13 cellular contexts compared by ENCODE assay signal in the genomic region with DNA sequence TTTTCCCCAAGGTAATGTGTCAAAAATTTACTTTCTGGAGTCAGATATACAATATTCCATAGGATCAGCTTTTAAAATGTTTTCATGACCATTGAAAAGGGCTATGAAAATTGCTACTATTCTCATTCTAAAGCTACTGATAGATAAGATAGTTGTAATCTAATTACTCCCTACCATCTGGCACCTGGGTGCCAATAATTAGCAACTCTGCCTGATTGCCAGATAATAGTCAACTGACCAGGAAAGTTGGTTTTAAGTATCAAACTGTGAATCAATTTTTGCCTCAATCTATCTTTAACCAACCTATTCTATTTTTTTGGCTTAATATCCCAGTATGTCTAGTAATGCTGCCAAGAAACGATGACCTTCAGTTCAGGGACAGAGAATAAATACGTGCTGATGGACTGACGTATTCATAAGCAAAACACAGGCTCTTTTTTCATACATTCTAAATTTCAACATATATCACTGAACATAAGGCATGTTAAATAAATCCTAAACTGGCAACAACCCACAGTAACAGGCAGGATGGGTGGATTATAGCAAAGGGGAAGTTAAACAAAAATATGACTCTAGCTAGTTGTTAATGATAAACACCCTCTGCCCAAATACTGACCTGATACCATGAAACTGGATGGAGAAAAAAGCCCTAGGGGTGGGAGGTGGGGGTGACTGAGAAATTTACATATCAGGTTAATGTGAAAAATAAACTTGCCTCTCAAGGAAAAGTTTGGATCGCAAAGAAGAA. TPM values are rescaled to one million over a fixed set of nuclear protein-coding genes. Genes with fewer than 3 reads are reported as not detected.
DNase-seq lines count a peak whose midpoint lies in the region; ATAC-seq and TF ChIP-seq lines count a peak whose summit lies in the region.
"Had no signal": no experiment of that assay in that cellular context is flagged by ENCODE, and none has a peak within 500 bp of the region (broad histone marks: within the 10 kb centered on the region; RNA-seq: fewer than 3 reads in every experiment).

No MANE protein-coding gene starts in this region.

- H3K27ac ChIP-seq in tibial artery: peak overlapping the region; percentile 42 to 48
- H3K27ac ChIP-seq: cardiac muscle cell had no signal

- H3K27me3 ChIP-seq in tibial artery (no peaks in the 10 kb centered on the region), MG63 (no peaks in the 10 kb centered on the region)
- H3K27me3 ChIP-seq: cardiac muscle cell had no signal

- ATAC-seq in HG03025 (IDR thresholded peaks at IDR 0.05; ENCODE audit: low FRiP score, unreplicated experiment): no peak
- ATAC-seq: activated CD8-positive, alpha-beta T cell treated with anti-CD3 and anti-CD28 coated beads for 36 hours had no signal

- TF ChIP-seq POLR2A in erythroblast (IDR thresholded peaks at IDR 0.05; ENCODE audit: low read length): no peak

- H3K36me3 ChIP-seq in tibial artery (no peaks in the 10 kb centered on the region), MG63 (peaks cover 9% of the 10 kb centered on the region)
- H3K36me3 ChIP-seq: cardiac muscle cell, upper lobe of left lung had no signal

- DNase-seq in NCI-H524 (lab: John Stamatoyannopoulos, UW) (peak; percentile 16 to 51), NCI-H524 treated with DMSO at 0.1 percent for 48 hours (lab: John Stamatoyannopoulos, UW) (no peak), MV-4-11 (lab: John Stamatoyannopoulos, UW) (peak; percentile 83), erythroblast (lab: John Stamatoyannopoulos, UW) (peak; percentile 34 to 70), tibial artery (no peak), MG63 (no peak), NCI-H2227 treated with DMSO at 0.1 percent for 48 hours (lab: John Stamatoyannopoulos, UW) (no peak)
- DNase-seq: activated CD8-positive, alpha-beta T cell treated with anti-CD3 and anti-CD28 coated beads for 36 hours; islet precursor cell; NCI-H526 treated with DMSO at 0.1 percent for 48 hours; upper lobe of left lung had no signal

- intact Hi-C loops in tibial artery (cut with DNase I; ENCODE audit: low total_unique reads): no loop called here

- H3K9me3 ChIP-seq in tibial artery: no peaks in the 10 kb centered on the region
- no peaks in the 10 kb centered on the region for H3K9me3 ChIP-seq in MG63
- H3K9me3 ChIP-seq: upper lobe of left lung had no signal

- H3K4me1 ChIP-seq in tibial artery: peaks cover 0 to 88% (median 64%) of the 10 kb centered on the region in 4 donors

- no peak overlapping the region for H3K4me3 ChIP-seq in tibial artery
- no peak overlapping the region for H3K4me3 ChIP-seq in MG63
- H3K4me3 ChIP-seq: cardiac muscle cell, upper lobe of left lung had no signal

- no peak for TF ChIP-seq CTCF in tibial artery (IDR thresholded peaks at IDR 0.05)

RNA-seq across cellular contexts. Expression of a gene that starts 18.2 kb away (rescaled TPM):
- 1.3 and 4.2 TPM in 2 replicates for total RNA-seq in MG63 (2014; rRNA removed; shearing (Covaris generic); ENCODE audit: low replicate concordance)

Comparison
In these comparisons a context has a peak if more than half of its experiments do, and no peak if none do; other contexts are left out.
1. DNase-seq: peak in NCI-H524 (2 of 2), MV-4-11 (single experiment) and erythroblast (2 of 2); none in NCI-H524 treated with DMSO at 0.1 percent for 48 hours (single experiment), tibial artery (0 of 2), MG63 (single experiment) and NCI-H2227 treated with DMSO at 0.1 percent for 48 hours (single experiment).